In genomic region chr1:200415693-200416593, GRCh38 we compare ENCODE assay signal across 8 cellular contexts. TPM values are rescaled to one million over a fixed set of nuclear protein-coding genes. Genes with fewer than 3 reads are reported as not detected.
DNase-seq lines count a peak whose midpoint lies in the region; ATAC-seq, FAIRE-seq and TF ChIP-seq lines count a peak whose summit lies in the region.

No MANE protein-coding gene starts in this region.

- TF ChIP-seq POLR2A in transverse colon (IDR thresholded peaks at IDR 0.05) = no peak

- peak; percentile 91 for DNase-seq in RCC 7860 (ENCODE audit: low spot score)
- DNase-seq in Right ventricle myocardium superior = peak; percentile 41
- peak; percentile 40 for DNase-seq in transverse colon
- DNase-seq in activated CD4-positive, alpha-beta T cell treated with anti-CD3 and anti-CD28 coated beads, Interleukin-2, amount 50 U/mL, for 4 hours = no peak
- DNase-seq in NCI-H1930 (lab: John Stamatoyannopoulos, UW) = no peak
- DNase-seq in NCI-H82 treated with DMSO at 0.1 percent for 48 hours (lab: John Stamatoyannopoulos, UW; ENCODE audit: unreplicated experiment) = no peak

- no peak for TF ChIP-seq EP300 in transverse colon (IDR thresholded peaks at IDR 0.05; ENCODE audit: low read depth)

- peak; percentile 93 for FAIRE-seq in RCC 7860 (lab: Jason Lieb, UNC)

- peak; percentile 86 for ATAC-seq in GM18502 (IDR thresholded peaks at IDR 0.05; ENCODE audit: poor library complexity, unreplicated experiment)
- ATAC-seq in HG02642 (IDR thresholded peaks at IDR 0.05; ENCODE audit: poor library complexity, unreplicated experiment) = peak; percentile 77
- ATAC-seq in Right ventricle myocardium superior (ENCODE audit: poor library complexity) = peak; percentile 61

- H3K9me3 ChIP-seq in transverse colon = no peaks in the 10 kb centered on the region

- intact Hi-C loops in Right ventricle myocardium superior (cut with DNase I) = no loop called here
- intact Hi-C loops in transverse colon (cut with DNase I; ENCODE audit: low total_unique reads) = no loop called here

- H3K27ac ChIP-seq in transverse colon = peak overlapping the region in 3 of 4 donors; percentile 11 to 65 (median 55)

- no peaks in the 10 kb centered on the region for H3K36me3 ChIP-seq in transverse colon

- no peak for TF ChIP-seq CTCF in transverse colon (IDR thresholded peaks at IDR 0.05)

- 30 to 40% methylated on average over 2 of the region's 2 CpGs for WGBS in transverse colon (ENCODE audit: low coverage in 1 of 2), 2 donors

- H3K4me3 ChIP-seq in transverse colon = no peak overlapping the region

- H3K27me3 ChIP-seq in transverse colon = no peaks in the 10 kb centered on the region

- peaks cover 0 to 12% (median 7%) of the 10 kb centered on the region in 4 donors for H3K4me1 ChIP-seq in transverse colon

- in situ Hi-C loops in transverse colon (cut with MboI; ENCODE audit: low pct_ligation_motif_present in 1 of 4, low pct_unique_long_range_greater_than_20kb in 1 of 4, low sequenced_read_pairs in 3 of 4) = no loop called here

RNA-seq across cellular contexts. Expression of gene ZNF281, which starts 6.1 kb away (rescaled TPM):
- 7.3 TPM for total RNA-seq in Right ventricle myocardium superior
- 10 to 100 TPM in 2 of 4 donors, 1 to 10 TPM in 2; 7.5 to 15.1 (median 10.9) TPM for total RNA-seq in transverse colon

Comparison
In these comparisons a context has a peak if more than half of its experiments do, and no peak if none do; other contexts are left out.
1. DNase-seq: peak in RCC 7860 (single experiment), Right ventricle myocardium superior (single experiment) and transverse colon (single experiment); none in activated CD4-positive, alpha-beta T cell treated with anti-CD3 and anti-CD28 coated beads, Interleukin-2, amount 50 U/mL, for 4 hours (0 of 2), NCI-H1930 (0 of 2) and NCI-H82 treated with DMSO at 0.1 percent for 48 hours (single experiment).
2. Peak in every context shown above with its lines, with median percentiles within 50 percentile points of each other: ATAC-seq.